In genomic region chr10:22250897-22251605, GRCh38 we compare ENCODE assay signal across 8 cellular contexts. TPM values are rescaled to one million over a fixed set of nuclear protein-coding genes. Genes with fewer than 3 reads are reported as not detected.
DNase-seq lines count a peak whose midpoint lies in the region; ATAC-seq and TF ChIP-seq lines count a peak whose summit lies in the region.

No MANE protein-coding gene starts in this region.

- H3K4me1 Mint-ChIP-seq in activated naive CD8-positive, alpha-beta T cell treated with anti-CD3 and anti-CD28 coated beads for 36 hours = peaks cover 26% of the 10 kb centered on the region

- DNase-seq in AG09309 (ENCODE audit: low read depth) = no peak
- DNase-seq in HL-60 (ENCODE audit: low read depth in 1 of 2, low spot score in 1 of 2) = no peak
- no peak for DNase-seq in activated naive CD8-positive, alpha-beta T cell treated with anti-CD3 and anti-CD28 coated beads for 36 hours

- H3K4me1 ChIP-seq in iPS-20b (ENCODE audit: insufficient read depth, low read length) = no peaks in the 10 kb centered on the region
- no peaks in the 10 kb centered on the region for H3K4me1 ChIP-seq in stomach smooth muscle (ENCODE audit: control insufficient read depth, insufficient read depth, low read length)

- no peaks in the 10 kb centered on the region for H3K9me3 Mint-ChIP-seq in activated naive CD8-positive, alpha-beta T cell treated with anti-CD3 and anti-CD28 coated beads for 36 hours

- ATAC-seq in GM18519 (IDR thresholded peaks at IDR 0.05; ENCODE audit: low FRiP score, unreplicated experiment) (no peak), HG03159 (IDR thresholded peaks at IDR 0.05; ENCODE audit: unreplicated experiment) (no peak), GM19452 (IDR thresholded peaks at IDR 0.05; ENCODE audit: unreplicated experiment) (no peak)

- H3K9ac ChIP-seq in iPS-20b (ENCODE audit: low read depth, low read length) (no peak overlapping the region; the same call in 1 of the 2 replicates), stomach smooth muscle (ENCODE audit: low read length in 2 of 2) (peak overlapping the region; percentile 99 to 100)

- no peak for TF ChIP-seq CTCF in AG09309 (IDR thresholded peaks at IDR 0.05; ENCODE audit: control insufficient read depth, insufficient read depth, low read depth, low read length, missing control alignments)
- TF ChIP-seq CTCF in HL-60 (IDR thresholded peaks at IDR 0.05; ENCODE audit: insufficient read depth, low read length) = no peak

- H3K36me3 Mint-ChIP-seq in activated naive CD8-positive, alpha-beta T cell treated with anti-CD3 and anti-CD28 coated beads for 36 hours = peaks cover 15% of the 10 kb centered on the region

- H3K36me3 ChIP-seq in iPS-20b (ENCODE audit: insufficient read depth, low read depth, low read length) (no peaks in the 10 kb centered on the region), stomach smooth muscle (ENCODE audit: control insufficient read depth in 2 of 2, insufficient read depth in 2 of 2, low read length in 2 of 2) (no peaks in the 10 kb centered on the region)

- H3K27ac Mint-ChIP-seq in activated naive CD8-positive, alpha-beta T cell treated with anti-CD3 and anti-CD28 coated beads for 36 hours = peak overlapping the region; percentile 97

- H3K9me3 ChIP-seq in iPS-20b (ENCODE audit: insufficient read depth, low read depth, low read length) (no peaks in the 10 kb centered on the region), stomach smooth muscle (ENCODE audit: control insufficient read depth in 2 of 2, low read length in 2 of 2) (no peaks in the 10 kb centered on the region)

- peak overlapping the region; percentile 91 for H3K4me3 Mint-ChIP-seq in activated naive CD8-positive, alpha-beta T cell treated with anti-CD3 and anti-CD28 coated beads for 36 hours

- H3K27ac ChIP-seq in HL-60 (replicated peaks) (peak overlapping the region; percentile 86), iPS-20b (ENCODE audit: low read length) (no peak overlapping the region), stomach smooth muscle (ENCODE audit: low read length) (peak overlapping the region; percentile 96)

- no peaks in the 10 kb centered on the region for H3K27me3 ChIP-seq in HL-60 (ENCODE audit: insufficient read depth, poor library complexity, severe bottlenecking)
- peaks cover 76% of the 10 kb centered on the region for H3K27me3 ChIP-seq in iPS-20b (ENCODE audit: insufficient read depth, low read length)
- H3K27me3 ChIP-seq in stomach smooth muscle (ENCODE audit: control insufficient read depth in 1 of 2, insufficient read depth in 2 of 2, low read length in 2 of 2) = no peaks in the 10 kb centered on the region

- peak overlapping the region; percentile 62 for H3K4me3 ChIP-seq in AG09309 (ENCODE audit: control insufficient read depth, low read depth, low read length)
- H3K4me3 ChIP-seq in HL-60 (replicated peaks; ENCODE audit: insufficient read depth, low read length) = peak overlapping the region; percentile 37
- peak overlapping the region; percentile 89 for H3K4me3 ChIP-seq in iPS-20b (ENCODE audit: low read length)
- H3K4me3 ChIP-seq in stomach smooth muscle (ENCODE audit: low read length in 2 of 2) = peak overlapping the region; percentile 82 to 95

- peaks cover 28% of the 10 kb centered on the region for H3K27me3 Mint-ChIP-seq in activated naive CD8-positive, alpha-beta T cell treated with anti-CD3 and anti-CD28 coated beads for 36 hours

RNA-seq across cellular contexts. Expression of gene EBLN1, which starts 33.2 kb away (rescaled TPM):
- total RNA-seq in activated naive CD8-positive, alpha-beta T cell treated with anti-CD3 and anti-CD28 coated beads for 36 hours = not detected

Comparison
In these comparisons a context has a peak if more than half of its experiments do, and no peak if none do; other contexts are left out.
1. H3K4me3 ChIP-seq: peak in every context shown above with its lines; median percentile 89 in iPS-20b; 88 in stomach smooth muscle; 62 in AG09309; 37 in HL-60.